1 cellular context compared by ENCODE assay signal in genomic region chr4:76515975-76516853, GRCh38.
TF ChIP-seq lines count a peak whose summit lies in the region.

No MANE protein-coding gene starts in this region.

TF ChIP-seq in HepG2, 621 proteins besides CTCF, POLR2A, EP300 and RAD21 (continued from another document):
- TF ChIP-seq, protein P1, sequence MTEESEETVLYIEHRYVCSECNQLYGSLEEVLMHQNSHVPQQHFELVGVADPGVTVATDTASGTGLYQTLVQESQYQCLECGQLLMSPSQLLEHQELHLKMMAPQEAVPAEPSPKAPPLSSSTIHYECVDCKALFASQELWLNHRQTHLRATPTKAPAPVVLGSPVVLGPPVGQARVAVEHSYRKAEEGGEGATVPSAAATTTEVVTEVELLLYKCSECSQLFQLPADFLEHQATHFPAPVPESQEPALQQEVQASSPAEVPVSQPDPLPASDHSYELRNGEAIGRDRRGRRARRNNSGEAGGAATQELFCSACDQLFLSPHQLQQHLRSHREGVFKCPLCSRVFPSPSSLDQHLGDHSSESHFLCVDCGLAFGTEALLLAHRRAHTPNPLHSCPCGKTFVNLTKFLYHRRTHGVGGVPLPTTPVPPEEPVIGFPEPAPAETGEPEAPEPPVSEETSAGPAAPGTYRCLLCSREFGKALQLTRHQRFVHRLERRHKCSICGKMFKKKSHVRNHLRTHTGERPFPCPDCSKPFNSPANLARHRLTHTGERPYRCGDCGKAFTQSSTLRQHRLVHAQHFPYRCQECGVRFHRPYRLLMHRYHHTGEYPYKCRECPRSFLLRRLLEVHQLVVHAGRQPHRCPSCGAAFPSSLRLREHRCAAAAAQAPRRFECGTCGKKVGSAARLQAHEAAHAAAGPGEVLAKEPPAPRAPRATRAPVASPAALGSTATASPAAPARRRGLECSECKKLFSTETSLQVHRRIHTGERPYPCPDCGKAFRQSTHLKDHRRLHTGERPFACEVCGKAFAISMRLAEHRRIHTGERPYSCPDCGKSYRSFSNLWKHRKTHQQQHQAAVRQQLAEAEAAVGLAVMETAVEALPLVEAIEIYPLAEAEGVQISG (CRISPR knock-in tag; IDR thresholded peaks at IDR 0.05) = no peak
- TF ChIP-seq ZNF235 (CRISPR knock-in tag; IDR thresholded peaks at IDR 0.05; ENCODE audit: borderline replicate concordance) (no peak), ZSCAN31 (CRISPR knock-in tag; IDR thresholded peaks at IDR 0.05; ENCODE audit: low read depth) (no peak), SYNCRIP (IDR thresholded peaks at IDR 0.05; ENCODE audit: insufficient read depth, low read depth, low read length) (no peak), CEBPG (CRISPR knock-in tag; IDR thresholded peaks at IDR 0.05) (no peak), ZNF414 (CRISPR knock-in tag; IDR thresholded peaks at IDR 0.05) (no peak)
- TF ChIP-seq, protein P2, sequence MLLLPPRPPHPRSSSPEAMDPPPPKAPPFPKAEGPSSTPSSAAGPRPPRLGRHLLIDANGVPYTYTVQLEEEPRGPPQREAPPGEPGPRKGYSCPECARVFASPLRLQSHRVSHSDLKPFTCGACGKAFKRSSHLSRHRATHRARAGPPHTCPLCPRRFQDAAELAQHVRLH (CRISPR knock-in tag; IDR thresholded peaks at IDR 0.05; ENCODE audit: borderline replicate concordance, low read depth) = no peak
TF ChIP-seq in HepG2: peak in this region for 0.
